9 cellular contexts compared by ENCODE assay signal in genomic region chr14:69399750-69400149, GRCh38. TPM values are rescaled to one million over a fixed set of nuclear protein-coding genes. Genes with fewer than 3 reads are reported as not detected.
DNase-seq lines count a peak whose midpoint lies in the region; ATAC-seq, FAIRE-seq and TF ChIP-seq lines count a peak whose summit lies in the region.
"Had no signal": no experiment of that assay in that cellular context is flagged by ENCODE, and none has a peak within 500 bp of the region (broad histone marks: within the 10 kb centered on the region; RNA-seq: fewer than 3 reads in every experiment).

No MANE protein-coding gene starts in this region.

- no peaks in the 10 kb centered on the region for H3K9me3 ChIP-seq in CD4-positive, alpha-beta memory T cell (ENCODE audit: control insufficient read depth in 1 of 2, low read length in 2 of 2)
- H3K9me3 ChIP-seq in OCI-LY1 (ENCODE audit: low read length) (peaks cover 7% of the 10 kb centered on the region; the same call in 1 of the 2 replicates), H1 (ENCODE audit: insufficient read depth in 2 of 2, low read depth in 1 of 2, low read length in 1 of 2) (no peaks in the 10 kb centered on the region), neuronal stem cell (replicated peaks in 1 of 2; ENCODE audit: control insufficient read depth in 2 of 2, insufficient read depth in 1 of 2, low read depth in 1 of 2, low read length in 2 of 2) (peaks cover 0 to 11% of the 10 kb centered on the region in 2 donors)

- no peak overlapping the region for H2BK12ac ChIP-seq in H1 (ENCODE audit: low read depth, low read length)
- H2BK12ac ChIP-seq in neuronal stem cell (ENCODE audit: low read length) = no peak overlapping the region

- H3K4me1 ChIP-seq in CD4-positive, alpha-beta memory T cell (ENCODE audit: insufficient read depth, low read length) = peaks cover 66% of the 10 kb centered on the region
- H3K4me1 ChIP-seq in OCI-LY1 (ENCODE audit: insufficient read depth, low read length, severe bottlenecking) (peaks cover 57% of the 10 kb centered on the region), H1 (replicated peaks in 1 of 4; ENCODE audit: control insufficient read depth in 3 of 4, insufficient read depth in 4 of 4, low read length in 3 of 4) (peaks cover 0 to 2% (median under 1%) of the 10 kb centered on the region in 4 experiments; a peak in 2 of 7 replicates), neuronal stem cell (ENCODE audit: control insufficient read depth in 2 of 2, insufficient read depth in 1 of 2, low read depth in 1 of 2, low read length in 2 of 2) (peaks cover 7 to 10% of the 10 kb centered on the region in 2 donors)

- no peak overlapping the region for H2BK20ac ChIP-seq in H1 (ENCODE audit: low read length)

- TF ChIP-seq EP300 in H1 (IDR thresholded peaks at IDR 0.05; ENCODE audit: borderline replicate concordance in 1 of 2, low read depth in 2 of 2, low read length in 2 of 2) = no peak

- DNase-seq in CD4-positive, alpha-beta memory T cell = no peak
- DNase-seq in H1 (ENCODE audit: low read depth in 1 of 2, low spot score in 2 of 2) = no peak
- DNase-seq in neuronal stem cell (ENCODE audit: low spot score) = no peak
- DNase-seq in amygdala (lab: John Stamatoyannopoulos, UW) = no peak
- no peak for DNase-seq in nucleus accumbens (lab: John Stamatoyannopoulos, UW)
- DNase-seq in lower leg skin (ENCODE audit: low spot score in 2 of 2) = no peak

- H2AFZ ChIP-seq in OCI-LY1 (ENCODE audit: low read length) (no peak overlapping the region), H1 (ENCODE audit: low read length) (no peak overlapping the region), neuronal stem cell (ENCODE audit: low read length) (no peak overlapping the region)

- H4K5ac ChIP-seq in H1 (ENCODE audit: insufficient read length, low read depth, low read length) = no peak overlapping the region

- H3K56ac ChIP-seq in H1 (replicated peaks; ENCODE audit: insufficient read length, low read depth, low read length) = no peak overlapping the region

- H4K8ac ChIP-seq in H1 (ENCODE audit: extremely low read depth, insufficient read depth, low read length) = no peak overlapping the region
- H4K8ac ChIP-seq in neuronal stem cell (ENCODE audit: low read depth, low read length) = peak overlapping the region; percentile 58

- no peak overlapping the region for H4K91ac ChIP-seq in H1 (replicated peaks; ENCODE audit: insufficient read length, low read length)
- H4K91ac ChIP-seq in neuronal stem cell (ENCODE audit: low read depth, low read length, poor library complexity) = no peak overlapping the region

- TF ChIP-seq CTCF in OCI-LY1 (IDR thresholded peaks at IDR 0.05; ENCODE audit: low read length) = no peak
- no peak for TF ChIP-seq CTCF in H1 (IDR thresholded peaks at IDR 0.05; ENCODE audit: control extremely low read depth in 1 of 3, insufficient read depth in 1 of 3, low read depth in 1 of 3, low read length in 3 of 3)
- TF ChIP-seq CTCF in lower leg skin (IDR thresholded peaks at IDR 0.05) = no peak

- POLR2A ChIA-PET in CD4-positive, alpha-beta memory T cell (lab: Charles Lee; ENCODE audit: partially characterized antibody) = interaction anchor here (2.3 to 3.4 kb wide), 2 partner anchors 208 to 367 kb away, joined by 14 to 20 read pairs; partner anchors contain the start of genes EXD2 and SRSF5
- POLR2A ChIA-PET in H1 (lab: Charles Lee; ENCODE audit: partially characterized antibody) = interaction anchor here (0.6 to 8.5 kb wide), 3 partner anchors 16 to 84 kb away, joined by 3 to 131 read pairs (median 6); no protein-coding TSS in a partner anchor

- H2BK120ac ChIP-seq in H1 (replicated peaks; ENCODE audit: low read depth, low read length) = no peak overlapping the region
- no peak overlapping the region for H2BK120ac ChIP-seq in neuronal stem cell (ENCODE audit: low read depth, low read length)

- no peak for ATAC-seq in HG03469 (IDR thresholded peaks at IDR 0.05; ENCODE audit: unreplicated experiment)

- no peak overlapping the region for H3K14ac ChIP-seq in H1 (ENCODE audit: insufficient read length)
- no peak overlapping the region for H3K14ac ChIP-seq in neuronal stem cell (ENCODE audit: low read length)

- H3K27ac ChIP-seq in CD4-positive, alpha-beta memory T cell (ENCODE audit: low read depth, low read length) = no peak overlapping the region
- H3K27ac ChIP-seq in OCI-LY1 (ENCODE audit: low read depth, low read length, poor library complexity, severe bottlenecking) = no peak overlapping the region
- H3K27ac ChIP-seq in H1 (ENCODE audit: low read depth, low read length) = no peak overlapping the region
- no peak overlapping the region for H3K27ac ChIP-seq in neuronal stem cell (replicated peaks; ENCODE audit: low read length)

- TF ChIP-seq POLR2A in H1 (IDR thresholded peaks at IDR 0.05; ENCODE audit: control extremely low read depth in 1 of 2, low read depth in 2 of 2, low read length in 2 of 2) (no peak), lower leg skin (IDR thresholded peaks at IDR 0.05) (no peak)

- no peak for TF ChIP-seq RAD21 in H1 (IDR thresholded peaks at IDR 0.05 in 1 of 2, conservative IDR thresholded peaks at IDR 0.05 in 1 of 2; ENCODE audit: low read depth in 2 of 2, low read length in 2 of 2)

- intact Hi-C loops in CD4-positive, alpha-beta memory T cell (cut with micrococcal nuclease) = loop anchor here (2.0 to 5.0 kb wide), 3 partner anchors 207 to 1923 kb away; partner anchors contain the start of genes EXD2, SIPA1L1 and VTI1B
- intact Hi-C loops in lower leg skin (cut with DNase I; ENCODE audit: low total_unique reads) = no loop called here

- peaks cover 39 to 89% (median 54%) of the 10 kb centered on the region in 4 donors for H3K4me1 Mint-ChIP-seq in CD4-positive, alpha-beta memory T cell

- peak overlapping the region; percentile 91 to 99 (median 96) for H3K4me3 Mint-ChIP-seq in CD4-positive, alpha-beta memory T cell

- H2BK5ac ChIP-seq in H1 (ENCODE audit: low read depth, low read length) = no peak overlapping the region
- no peak overlapping the region for H2BK5ac ChIP-seq in neuronal stem cell (ENCODE audit: low read length)

- peaks cover 82% of the 10 kb centered on the region for H3K79me2 ChIP-seq in OCI-LY1 (ENCODE audit: insufficient read depth, low read length)
- H3K79me2 ChIP-seq in H1 (ENCODE audit: control insufficient read depth in 1 of 2, insufficient read depth in 2 of 2, low read length in 2 of 2) = peaks cover 21 to 87% of the 10 kb centered on the region in 2 experiments

- FAIRE-seq in H1 (lab: Jason Lieb, UNC) = no peak
- FAIRE-seq: GM18507 had no signal

- H3K4ac ChIP-seq in H1 (replicated peaks; ENCODE audit: insufficient read length, low read depth, low read length) = no peak overlapping the region
- H3K4ac ChIP-seq in neuronal stem cell (ENCODE audit: low read length) = no peak overlapping the region

- H3K9me2 ChIP-seq in OCI-LY1 (ENCODE audit: low read depth, low read length) = no peaks in the 10 kb centered on the region

- H3K23me2 ChIP-seq in H1 (ENCODE audit: low read depth, low read length) = peaks cover 5% of the 10 kb centered on the region

- peaks cover 16 to 37% of the 10 kb centered on the region in 2 donors for H3K36me3 Mint-ChIP-seq in CD4-positive, alpha-beta memory T cell

- H4K20me1 ChIP-seq in OCI-LY1 (ENCODE audit: insufficient read depth, low read length) (no peaks in the 10 kb centered on the region), H1 (replicated peaks in 1 of 2; ENCODE audit: control insufficient read depth in 1 of 2, insufficient read depth in 2 of 2, low read length in 2 of 2) (peaks cover 0 to 7% of the 10 kb centered on the region in 2 experiments)

- 96% methylated on average over 8 of the region's 8 CpGs; no CpG with 5 or more reads in 1 of the 2 experiments for WGBS in H1 (ENCODE audit: extremely low coverage in 1 of 2, insufficient coverage in 1 of 2, insufficient read length in 1 of 2, insufficient replicate concordance in 2 of 2, low coverage in 1 of 2, low lambda C conversion rate in 2 of 2, missing lambda C conversion rate in 1 of 2), 2 experiments
- WGBS in neuronal stem cell (ENCODE audit: extremely low coverage in 2 of 2, insufficient read length in 2 of 2, insufficient replicate concordance in 1 of 2), 2 donors = no CpG with 5 or more reads among the region's 8 CpGs
- WGBS in lower leg skin, 2 donors = 87 to 94% methylated on average over 8 of the region's 8 CpGs

- H2BK15ac ChIP-seq in H1 (ENCODE audit: low read length) (no peak overlapping the region), neuronal stem cell (ENCODE audit: low read length) (no peak overlapping the region)

- no peaks in the 10 kb centered on the region for H3K27me3 ChIP-seq in CD4-positive, alpha-beta memory T cell (ENCODE audit: insufficient read depth, low read length)
- H3K27me3 ChIP-seq in OCI-LY1 (ENCODE audit: insufficient read depth, low read length) (no peaks in the 10 kb centered on the region), H1 (replicated peaks in 1 of 4; ENCODE audit: control insufficient read depth in 3 of 4, extremely low read depth in 1 of 4, insufficient read depth in 3 of 4, low read length in 3 of 4) (no peaks in the 10 kb centered on the region), neuronal stem cell (ENCODE audit: control insufficient read depth in 3 of 3, insufficient read depth in 3 of 3, low read depth in 1 of 3, low read length in 3 of 3) (no peaks in the 10 kb centered on the region)

- H3K23ac ChIP-seq in H1 (ENCODE audit: insufficient read length) = no peak overlapping the region
- no peak overlapping the region for H3K23ac ChIP-seq in neuronal stem cell (ENCODE audit: low read depth, low read length, poor library complexity)

- H3K9ac ChIP-seq in OCI-LY1 (ENCODE audit: low read length) (peak overlapping the region; percentile 90), H1 (replicated peaks in 1 of 4; ENCODE audit: extremely low read depth in 1 of 4, low read depth in 3 of 4, low read length in 3 of 4) (no peak overlapping the region), neuronal stem cell (ENCODE audit: low read depth, low read length, poor library complexity) (no peak overlapping the region)

- no peaks in the 10 kb centered on the region for H3K27me3 Mint-ChIP-seq in CD4-positive, alpha-beta memory T cell

- H3K18ac ChIP-seq in H1 (ENCODE audit: extremely low read depth, low read length) = no peak overlapping the region
- no peak overlapping the region for H3K18ac ChIP-seq in neuronal stem cell (ENCODE audit: low read length)

- no peak overlapping the region for H2AK5ac ChIP-seq in H1 (ENCODE audit: low read depth, low read length)
- H2AK5ac ChIP-seq in neuronal stem cell (ENCODE audit: low read depth, low read length) = no peak overlapping the region

- H3K9me3 Mint-ChIP-seq in CD4-positive, alpha-beta memory T cell = no peaks in the 10 kb centered on the region

- H3K36me3 ChIP-seq in CD4-positive, alpha-beta memory T cell (ENCODE audit: insufficient read depth, low read length) = peaks cover 8% of the 10 kb centered on the region
- H3K36me3 ChIP-seq in OCI-LY1 (ENCODE audit: insufficient read depth, low read length) = peaks cover 34% of the 10 kb centered on the region
- H3K36me3 ChIP-seq in H1 (ENCODE audit: control insufficient read depth in 2 of 4, insufficient read depth in 4 of 4, low read length in 3 of 4) = peaks cover 4 to 15% (median 12%) of the 10 kb centered on the region in 4 experiments; a peak in 6 of 8 replicates
- peaks cover 13 to 36% of the 10 kb centered on the region in 2 donors for H3K36me3 ChIP-seq in neuronal stem cell (replicated peaks in 1 of 2; ENCODE audit: control insufficient read depth in 2 of 2, insufficient read depth in 2 of 2, low read length in 2 of 2)

- H3K4me3 ChIP-seq in CD4-positive, alpha-beta memory T cell (ENCODE audit: low read length in 2 of 2) = peak overlapping the region in 1 of 2 donors; percentile 91
- H3K4me3 ChIP-seq in OCI-LY1 (ENCODE audit: low read depth, low read length, poor library complexity, severe bottlenecking) (peak overlapping the region; percentile 98), H1 (ENCODE audit: extremely low read depth in 1 of 4, insufficient read depth in 2 of 4, low read depth in 3 of 4, low read length in 4 of 4) (peak overlapping the region; percentile 83 to 98 (median 92); a peak in 5 of 8 replicates), neuronal stem cell (ENCODE audit: low read length in 2 of 2) (peak overlapping the region in 1 of 2 donors; percentile 76), lower leg skin (ENCODE audit: low read depth, poor library complexity, severe bottlenecking) (no peak overlapping the region)

- H3K27ac Mint-ChIP-seq in CD4-positive, alpha-beta memory T cell = peak overlapping the region in 1 of 7 donors; percentile 100

- H3K4me2 ChIP-seq in OCI-LY1 (ENCODE audit: low read length) = peak overlapping the region; percentile 99
- peak overlapping the region; percentile 80 to 96 for H3K4me2 ChIP-seq in H1 (ENCODE audit: insufficient read depth in 1 of 2, low read depth in 2 of 2, low read length in 2 of 2)
- no peak overlapping the region for H3K4me2 ChIP-seq in neuronal stem cell (ENCODE audit: insufficient read depth, low read length, poor library complexity, severe bottlenecking)

- CTCF ChIA-PET in CD4-positive, alpha-beta memory T cell (lab: Charles Lee; ENCODE audit: partially characterized antibody) = no interaction called here
- CTCF ChIA-PET in H1 (lab: Charles Lee; ENCODE audit: partially characterized antibody) = no interaction called here

- no peaks in the 10 kb centered on the region for H3F3A ChIP-seq in OCI-LY1 (ENCODE audit: insufficient read depth, low read length)

- H3K79me1 ChIP-seq in H1 (ENCODE audit: low read depth, low read length) = peaks cover 7% of the 10 kb centered on the region
- peaks cover 9% of the 10 kb centered on the region for H3K79me1 ChIP-seq in neuronal stem cell (ENCODE audit: low read depth, low read length)

RNA-seq across cellular contexts. Expression of gene SLC39A9, which starts 1.3 kb away (rescaled TPM):
- 10 to 100 TPM; 33.7 to 38.6 TPM for total RNA-seq in CD4-positive, alpha-beta memory T cell
- polyA plus RNA-seq in CD4-positive, alpha-beta memory T cell = 10 to 100 TPM; 17.9 to 18.6 TPM
- total RNA-seq in H1 (2021; fragmentation: NEBNext Ultra II Directional; extraction: Animal tissue kit (Norgen Biotek cat#: 25700)) = 43.8 and 44.2 TPM in 2 replicates
- polyA plus RNA-seq in H1 (2011; rRNA removed) = 26.6 and 31.0 TPM in 2 replicates
- 28.2 TPM for polyA plus RNA-seq in H1 (2011; cell fraction: cytosol; rRNA removed)
- 19.2 TPM for polyA plus RNA-seq in H1 (2011; cell fraction: nucleus; rRNA removed)
- 19.7 to 28.2 TPM (median 25.4 TPM) in 4 replicates for polyA plus RNA-seq in H1 (2012, experiment 1 of 2)
- polyA plus RNA-seq in H1 (2012, experiment 2 of 2) = 5.0 TPM
- polyA plus RNA-seq in H1 (2013, experiment 1 of 2) = 29.4 TPM
- 36.4 TPM for polyA plus RNA-seq in H1 (2013, experiment 2 of 2)
- polyA minus RNA-seq in H1 (2011; rRNA and poly(A)+ RNA removed) = 141 and 182 TPM in 2 replicates
- polyA minus RNA-seq in H1 (2011; cell fraction: cytosol; rRNA and poly(A)+ RNA removed) = 41.2 TPM
- 39.3 TPM for polyA minus RNA-seq in H1 (2011; cell fraction: nucleus; rRNA and poly(A)+ RNA removed)
- 28.3 TPM for polyA plus RNA-seq in neuronal stem cell (2013, experiment 1 of 2)
- polyA plus RNA-seq in neuronal stem cell (2013, experiment 2 of 2) = 27.9 TPM
- 10 to 100 TPM; 33.1 to 68.2 (median 49.0) TPM for total RNA-seq in lower leg skin

RNA-seq across cellular contexts. Expression of gene ERH, which starts 1.7 kb away (rescaled TPM):
- 100 to 1,000 TPM; 118 to 135 TPM for total RNA-seq in CD4-positive, alpha-beta memory T cell
- polyA plus RNA-seq in CD4-positive, alpha-beta memory T cell = 10 to 100 TPM; 44.6 to 63.6 TPM
- total RNA-seq in H1 (2021; fragmentation: NEBNext Ultra II Directional; extraction: Animal tissue kit (Norgen Biotek cat#: 25700)) = 447 and 454 TPM in 2 replicates
- 157 and 329 TPM in 2 replicates for polyA plus RNA-seq in H1 (2011; rRNA removed)
- 282 TPM for polyA plus RNA-seq in H1 (2011; cell fraction: cytosol; rRNA removed)
- 29.6 TPM for polyA plus RNA-seq in H1 (2011; cell fraction: nucleus; rRNA removed)
- 272 to 407 TPM (median 327 TPM) in 4 replicates for polyA plus RNA-seq in H1 (2012, experiment 1 of 2)
- 80.4 TPM for polyA plus RNA-seq in H1 (2012, experiment 2 of 2)
- 315 TPM for polyA plus RNA-seq in H1 (2013, experiment 1 of 2)
- polyA plus RNA-seq in H1 (2013, experiment 2 of 2) = 331 TPM
- 77.2 and 87.2 TPM in 2 replicates for polyA minus RNA-seq in H1 (2011; rRNA and poly(A)+ RNA removed)
- 146 TPM for polyA minus RNA-seq in H1 (2011; cell fraction: cytosol; rRNA and poly(A)+ RNA removed)
- polyA minus RNA-seq in H1 (2011; cell fraction: nucleus; rRNA and poly(A)+ RNA removed) = 94.6 TPM
- polyA plus RNA-seq in neuronal stem cell (2013, experiment 1 of 2) = 316 TPM
- polyA plus RNA-seq in neuronal stem cell (2013, experiment 2 of 2) = 325 TPM
- total RNA-seq in lower leg skin = 10 to 100 TPM; 36.3 to 61.0 (median 42.5) TPM
